19 cellular contexts compared by ENCODE assay signal in genomic region chr17:6255331-6255730, GRCh38.
"Had no signal": no experiment of that assay in that cellular context is flagged by ENCODE, and none has a peak within 500 bp of the region (broad histone marks: within the 10 kb centered on the region; RNA-seq: fewer than 3 reads in every experiment).

No MANE protein-coding gene starts in this region.

- H3K9me3 ChIP-seq: SK-N-SH had no signal

- H3K27ac ChIP-seq: KMS-11 had no signal

- H3K9ac ChIP-seq: KMS-11, SK-N-SH had no signal

- DNase-seq: IMR-90, Kasumi-1, MM.1S, NCI-H1092 treated with DMSO at 0.1 percent for 48 hours, NCI-H1436, NCI-H187, NCI-H2029, NCI-H2081 treated with DMSO at 0.1 percent for 48 hours, NCI-H2171, NCI-H226, NCI-H446 treated with DMSO at 0.1 percent for 48 hours, NCI-H510A treated with DMSO at 0.1 percent for 48 hours, NCI-H526, NCI-H774, SHP77, SK-N-SH, SW 1271 had no signal

- H3K4me2 ChIP-seq: KMS-11, SK-N-SH had no signal

- FAIRE-seq: HepG2 had no signal

- H3K9me2 ChIP-seq: SK-N-SH had no signal
